21 cellular contexts compared by ENCODE assay signal in the genomic region with DNA sequence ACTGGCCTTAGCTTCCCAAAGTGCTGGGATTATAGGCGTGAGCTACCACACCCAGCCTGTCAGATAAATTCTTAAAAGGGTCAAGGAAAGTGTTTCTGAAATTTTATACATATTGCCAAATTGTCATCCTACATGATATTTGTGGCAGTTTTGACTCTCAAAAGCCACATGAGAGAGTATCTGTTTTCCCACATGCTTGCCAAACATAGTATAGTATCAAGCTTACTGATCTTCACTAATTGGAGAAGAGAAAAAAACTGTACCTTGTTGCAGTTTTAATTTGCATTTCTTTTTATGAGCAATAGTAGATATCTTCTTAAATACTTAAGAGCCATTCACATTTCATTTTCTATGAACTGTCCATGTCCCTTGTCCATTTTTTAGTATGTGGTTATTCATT.
"Had no signal": no experiment of that assay in that cellular context is flagged by ENCODE, and none has a peak within 500 bp of the region (broad histone marks: within the 10 kb centered on the region; RNA-seq: fewer than 3 reads in every experiment).

No MANE protein-coding gene starts in this region.

- H3K27ac ChIP-seq: RWPE1, SJCRH30 had no signal

- H3K4me3 ChIP-seq: SJCRH30 had no signal

- H3K9me3 ChIP-seq: SJCRH30 had no signal

- DNase-seq: KBM-7, NCI-H1092, NCI-H1105 treated with DMSO at 0.1 percent for 48 hours, NCI-H1417 treated with DMSO at 0.1 percent for 48 hours, NCI-H146, NCI-H1694 treated with DMSO at 0.1 percent for 48 hours, NCI-H1930, NCI-H2081, NCI-H2107, NCI-H226, NCI-H446, NCI-H510A, NCI-H524 treated with DMSO at 0.1 percent for 48 hours, NCI-H69, NCI-H774, PC-3, SHP77 treated with DMSO at 0.1 percent for 48 hours, SJCRH30 had no signal

- ATAC-seq: Panc1, PC-3, SK-N-SH treated with all-trans-retinoic acid at 6 μM for 48 hours had no signal

- H3K27me3 ChIP-seq: SJCRH30 had no signal
